In the genomic region with DNA sequence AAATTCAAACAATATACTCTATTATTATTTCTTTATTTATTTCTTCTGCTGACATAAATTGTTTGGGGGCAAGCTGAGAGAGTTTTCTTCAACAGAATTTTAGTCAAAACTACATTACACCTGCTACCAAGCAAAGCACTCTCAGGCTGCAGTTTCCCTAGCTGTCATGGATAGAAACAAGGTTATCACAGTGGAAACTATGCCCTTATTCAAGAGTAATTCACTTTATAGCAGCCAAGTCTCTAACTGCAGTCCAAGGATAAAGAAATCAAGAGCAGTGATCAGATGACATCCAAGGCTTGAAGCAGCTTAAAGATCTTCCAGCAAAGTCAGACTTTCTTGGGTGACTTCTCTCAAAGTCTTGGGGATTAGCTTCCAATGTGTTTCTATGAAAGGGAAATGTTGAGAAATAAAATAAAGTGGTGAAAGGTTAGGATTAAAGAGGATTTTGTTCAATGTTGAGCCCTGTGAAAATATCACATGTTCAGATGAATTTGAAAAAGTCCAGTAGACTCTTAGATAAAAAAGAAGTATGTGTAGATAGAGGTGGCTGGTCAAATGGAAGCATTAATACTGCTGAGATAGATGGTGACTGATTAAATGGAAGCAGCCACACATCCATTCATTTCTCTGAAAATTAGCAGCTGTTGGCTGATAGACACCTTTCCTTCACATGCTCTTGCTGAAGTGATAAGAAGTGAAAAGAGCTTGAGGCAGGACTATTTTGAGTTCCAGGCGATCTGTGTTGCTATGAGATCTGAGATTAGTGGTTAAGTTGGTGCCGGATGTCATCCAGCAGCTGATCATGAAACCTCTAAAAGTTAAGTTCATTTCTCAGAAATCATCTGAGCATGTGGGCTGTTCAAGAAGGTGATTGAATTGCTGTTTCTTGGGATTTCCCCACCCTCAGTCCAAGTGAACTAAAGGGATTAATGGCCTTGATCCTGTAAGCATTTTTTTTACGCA, we compare ENCODE assay signal across 8 cellular contexts.
DNase-seq lines count a peak whose midpoint lies in the region; ATAC-seq and TF ChIP-seq lines count a peak whose summit lies in the region.

No MANE protein-coding gene starts in this region.

- intact Hi-C loops in thyroid gland (cut with DNase I), result no loop called here

- peak in 2 of 3 donors; percentile 25 to 30 for DNase-seq in T-helper 17 cell
- DNase-seq in erythroblast (lab: John Stamatoyannopoulos, UW), result peak; percentile 92 to 99
- DNase-seq in SKM-1 treated with dmso at 0.1 percent for 144 hours (lab: John Stamatoyannopoulos, UW; ENCODE audit: unreplicated experiment), result no peak
- DNase-seq in H7, result no peak
- no peak for DNase-seq in NCI-H1694 (lab: John Stamatoyannopoulos, UW)
- DNase-seq in thyroid gland, result no peak

- H3K36me3 Mint-ChIP-seq in T-helper 17 cell (ENCODE audit: low read depth), result no peaks in the 10 kb centered on the region

- TF ChIP-seq CTCF in thyroid gland (IDR thresholded peaks at IDR 0.05), result no peak

- TF ChIP-seq POLR2A in erythroblast (IDR thresholded peaks at IDR 0.05; ENCODE audit: low read length), result no peak
- no peak for TF ChIP-seq POLR2A in thyroid gland (IDR thresholded peaks at IDR 0.05)

- ATAC-seq in GM18861 (IDR thresholded peaks at IDR 0.05; ENCODE audit: unreplicated experiment), result peak; percentile 94
- ATAC-seq in HG02870 (IDR thresholded peaks at IDR 0.05; ENCODE audit: unreplicated experiment), result peak; percentile 76
- peak; percentile 85 for ATAC-seq in T-helper 17 cell

- no peaks in the 10 kb centered on the region for H3K36me3 ChIP-seq in H7 (replicated peaks; ENCODE audit: control insufficient read depth, insufficient read depth, low read length)
- no peaks in the 10 kb centered on the region for H3K36me3 ChIP-seq in thyroid gland

- no peaks in the 10 kb centered on the region for H3K9me3 ChIP-seq in T-helper 17 cell (ENCODE audit: control insufficient read depth, low read length, poor library complexity, severe bottlenecking)
- no peaks in the 10 kb centered on the region for H3K9me3 ChIP-seq in thyroid gland

- 90 to 94% methylated on average over 3 of the region's 3 CpGs for WGBS in thyroid gland, 2 donors

- no peaks in the 10 kb centered on the region for H3K27me3 Mint-ChIP-seq in T-helper 17 cell

- H3K27me3 ChIP-seq in H7 (ENCODE audit: control insufficient read depth, insufficient read depth, low read length) (no peaks in the 10 kb centered on the region), thyroid gland (no peaks in the 10 kb centered on the region)

- H3K27ac Mint-ChIP-seq in T-helper 17 cell, result peak overlapping the region; percentile 96

- H3K4me3 ChIP-seq in H7 (ENCODE audit: insufficient read depth, low read depth, low read length), result no peak overlapping the region
- no peak overlapping the region for H3K4me3 ChIP-seq in thyroid gland (replicated peaks in 1 of 3)

- peak overlapping the region; percentile 16 for H3K4me3 Mint-ChIP-seq in T-helper 17 cell

- H3K4me1 Mint-ChIP-seq in T-helper 17 cell, result peaks cover 55% of the 10 kb centered on the region

- H3K27ac ChIP-seq in thyroid gland, result no peak overlapping the region

- H3K4me1 ChIP-seq in thyroid gland, result no peaks in the 10 kb centered on the region

Comparison
In these comparisons a context has a peak if more than half of its experiments do, and no peak if none do; other contexts are left out.
1. DNase-seq: peak in T-helper 17 cell (2 of 3) and erythroblast (2 of 2); none in SKM-1 treated with dmso at 0.1 percent for 144 hours (single experiment), H7 (single experiment), NCI-H1694 (single experiment) and thyroid gland (0 of 2).
2. Peak in every context shown above with its lines, with median percentiles within 50 percentile points of each other: ATAC-seq.